In the genomic region with DNA sequence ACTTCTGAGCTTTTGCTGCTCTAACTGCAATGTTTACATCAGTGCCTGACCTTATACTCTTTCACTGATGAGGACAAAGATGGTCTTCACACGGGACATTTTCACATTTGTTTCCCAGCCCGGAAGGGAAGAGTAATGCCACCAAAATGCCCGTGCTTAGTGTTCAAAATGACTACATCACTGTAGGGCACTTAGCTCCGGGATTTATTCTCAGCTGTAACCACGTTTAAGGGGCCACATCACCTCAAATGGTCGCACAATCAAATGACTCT, we compare ENCODE assay signal across 8 cellular contexts. TPM values are rescaled to one million over a fixed set of nuclear protein-coding genes. Genes with fewer than 3 reads are reported as not detected.
DNase-seq lines count a peak whose midpoint lies in the region; ATAC-seq and TF ChIP-seq lines count a peak whose summit lies in the region.

No MANE protein-coding gene starts in this region.

- no peaks in the 10 kb centered on the region for H3K36me3 Mint-ChIP-seq in activated B cell treated with CpG ODN at 0.5 μM for 24 hours (ENCODE audit: low read depth)
- H3K36me3 Mint-ChIP-seq in stimulated activated memory B cell treated with anti-CD40 and anti-IgM and Interleukin-4, amounts not matched to agents 10 μg/mL and 1 μg/mL and 100 μg/mL, for 72 hours = no peaks in the 10 kb centered on the region

- no peak for ATAC-seq in activated B cell treated with CpG ODN at 0.5 μM for 24 hours (ENCODE audit: low read depth)
- no peak for ATAC-seq in stimulated activated memory B cell treated with anti-CD40 and anti-IgM and Interleukin-4, amounts not matched to agents 10 μg/mL and 1 μg/mL and 100 μg/mL, for 72 hours
- ATAC-seq in GM19452 (IDR thresholded peaks at IDR 0.05; ENCODE audit: unreplicated experiment) = no peak

- H3K9me3 Mint-ChIP-seq in activated B cell treated with CpG ODN at 0.5 μM for 24 hours = no peaks in the 10 kb centered on the region
- no peaks in the 10 kb centered on the region for H3K9me3 Mint-ChIP-seq in stimulated activated memory B cell treated with anti-CD40 and anti-IgM and Interleukin-4, amounts not matched to agents 10 μg/mL and 1 μg/mL and 100 μg/mL, for 72 hours

- TF ChIP-seq CTCF in activated B cell treated with CpG ODN at 0.5 μM for 24 hours (IDR thresholded peaks at IDR 0.05) = no peak

- H3K4me1 Mint-ChIP-seq in activated B cell treated with CpG ODN at 0.5 μM for 24 hours = peaks cover 63% of the 10 kb centered on the region
- peaks cover 68% of the 10 kb centered on the region for H3K4me1 Mint-ChIP-seq in stimulated activated memory B cell treated with anti-CD40 and anti-IgM and Interleukin-4, amounts not matched to agents 10 μg/mL and 1 μg/mL and 100 μg/mL, for 72 hours

- CTCF ChIA-PET in activated B cell treated with CpG ODN at 0.5 μM for 24 hours (lab: Charles Lee) = interaction anchor here (2.1 to 4.5 kb wide), 2 partner anchors 107 to 111 kb away, joined by 10 to 37 read pairs; no protein-coding TSS in a partner anchor

- peak overlapping the region; percentile 83 for H3K4me3 Mint-ChIP-seq in activated B cell treated with CpG ODN at 0.5 μM for 24 hours
- peak overlapping the region; percentile 89 for H3K4me3 Mint-ChIP-seq in stimulated activated memory B cell treated with anti-CD40 and anti-IgM and Interleukin-4, amounts not matched to agents 10 μg/mL and 1 μg/mL and 100 μg/mL, for 72 hours

- peak overlapping the region; percentile 96 for H3K27ac Mint-ChIP-seq in activated B cell treated with CpG ODN at 0.5 μM for 24 hours
- H3K27ac Mint-ChIP-seq in stimulated activated memory B cell treated with anti-CD40 and anti-IgM and Interleukin-4, amounts not matched to agents 10 μg/mL and 1 μg/mL and 100 μg/mL, for 72 hours = peak overlapping the region; percentile 91

- H3K4me3 ChIP-seq in iPS-11a (ENCODE audit: low read depth, low read length) = peak overlapping the region; percentile 50

- DNase-seq in NCI-H1105 treated with DMSO at 0.1 percent for 48 hours (lab: John Stamatoyannopoulos, UW) (peak; percentile 61), NCI-H1105 (lab: John Stamatoyannopoulos, UW) (no peak), activated B cell treated with CpG ODN at 0.5 μM for 24 hours (no peak), HT-29 (ENCODE audit: low spot score) (no peak), cerebellum (ENCODE audit: low spot score) (no peak)

- intact Hi-C loops in activated B cell treated with CpG ODN at 0.5 μM for 24 hours (cut with micrococcal nuclease) = loop anchor here (2.0 to 10.0 kb wide), 10 partner anchors 52 to 1856 kb away; a partner anchor contains a TSS

- no peaks in the 10 kb centered on the region for H3K27me3 Mint-ChIP-seq in activated B cell treated with CpG ODN at 0.5 μM for 24 hours
- H3K27me3 Mint-ChIP-seq in stimulated activated memory B cell treated with anti-CD40 and anti-IgM and Interleukin-4, amounts not matched to agents 10 μg/mL and 1 μg/mL and 100 μg/mL, for 72 hours = no peaks in the 10 kb centered on the region

- POLR2A ChIA-PET in activated B cell treated with CpG ODN at 0.5 μM for 24 hours (lab: Charles Lee) = interaction anchor here (1.0 to 2.0 kb wide), 4 partner anchors 49 to 1671 kb away, joined by 4 to 13 read pairs (median 6); a partner anchor contains a TSS

RNA-seq across cellular contexts. Expression of a gene that starts 2.9 kb away (rescaled TPM):
- total RNA-seq in activated B cell treated with CpG ODN at 0.5 μM for 24 hours (not detected in 2 replicates), cerebellum (not detected)
- total RNA-seq in HT-29 (2014; rRNA removed; shearing (Covaris generic)) = not detected in 2 replicates

RNA-seq across cellular contexts. Expression of a gene that starts 56.4 kb away (rescaled TPM):
- total RNA-seq in activated B cell treated with CpG ODN at 0.5 μM for 24 hours = 4.7 and 6.3 TPM in 2 replicates
- total RNA-seq in HT-29 (2014; rRNA removed; shearing (Covaris generic)) = 0.26 and 0.76 TPM in 2 replicates
- total RNA-seq in cerebellum = 24.8 TPM
